Comparison of ENCODE assay signal across 15 cellular contexts in genomic region chr16:57416084-57416483, GRCh38. TPM values are rescaled to one million over a fixed set of nuclear protein-coding genes. Genes with fewer than 3 reads are reported as not detected.
DNase-seq lines count a peak whose midpoint lies in the region; ATAC-seq and TF ChIP-seq lines count a peak whose summit lies in the region.
"Had no signal": no experiment of that assay in that cellular context is flagged by ENCODE, and none has a peak within 500 bp of the region (broad histone marks: within the 10 kb centered on the region; RNA-seq: fewer than 3 reads in every experiment).

No MANE protein-coding gene starts in this region.

- H3K4me1 ChIP-seq in BLaER1 (peaks cover 66% of the 10 kb centered on the region), mesendoderm (ENCODE audit: control insufficient read depth, low read depth, low read length) (peaks cover 7% of the 10 kb centered on the region)

- H3K36me3 Mint-ChIP-seq in activated T-helper 1 cell treated with anti-CD3 and anti-CD28 coated beads, Interleukin-12 subunit alpha, Interleukin-12 subunit beta, Interleukin-2, Interleukin-4 antibody, amounts not matched to agents 30 ng/mL and 10 ng/mL and 1 ng/mL, durations not matched to agents 14 hours and 24 hours and 36 hours (ENCODE audit: low read depth), result no peaks in the 10 kb centered on the region
- H3K36me3 Mint-ChIP-seq: activated naive CD8-positive, alpha-beta T cell had no signal

- H3K27me3 Mint-ChIP-seq in activated T-helper 1 cell treated with anti-CD3 and anti-CD28 coated beads, Interleukin-12 subunit alpha, Interleukin-12 subunit beta, Interleukin-2, Interleukin-4 antibody, amounts not matched to agents 30 ng/mL and 10 ng/mL and 1 ng/mL, durations not matched to agents 14 hours and 24 hours and 36 hours (ENCODE audit: insufficient read depth), result peaks cover 2% of the 10 kb centered on the region
- H3K27me3 Mint-ChIP-seq: activated naive CD8-positive, alpha-beta T cell had no signal

- DNase-seq in WERI-Rb-1 (no peak), mesendoderm (no peak), NCI-H2029 (lab: John Stamatoyannopoulos, UW) (no peak)
- no peak for DNase-seq in activated T-helper 1 cell treated with anti-CD3 and anti-CD28 coated beads, Interleukin-12 subunit alpha, Interleukin-12 subunit beta, Interleukin-2, Interleukin-4 antibody, amounts not matched to agents 30 ng/mL and 10 ng/mL and 1 ng/mL, durations not matched to agents 14 hours and 24 hours and 36 hours (ENCODE audit: low spot score)
- DNase-seq: DMS 273 treated with DMSO at 0.1 percent for 48 hours, NCI-H1930, NCI-H526, small intestine had no signal

- H3K56ac ChIP-seq in mesendoderm (ENCODE audit: low read length), result peak overlapping the region; percentile 79

- no peak overlapping the region for H3K23ac ChIP-seq in mesendoderm (ENCODE audit: low read length)

- H3K79me1 ChIP-seq in mesendoderm (ENCODE audit: low read length), result no peaks in the 10 kb centered on the region

- H3K4me1 Mint-ChIP-seq in activated T-helper 1 cell treated with anti-CD3 and anti-CD28 coated beads, Interleukin-12 subunit alpha, Interleukin-12 subunit beta, Interleukin-2, Interleukin-4 antibody, amounts not matched to agents 30 ng/mL and 10 ng/mL and 1 ng/mL, durations not matched to agents 14 hours and 24 hours and 36 hours (ENCODE audit: low read depth), result peaks cover 19% of the 10 kb centered on the region

- no peaks in the 10 kb centered on the region for H3K79me2 ChIP-seq in mesendoderm (ENCODE audit: control insufficient read depth, insufficient read depth, low read length)

- no peak overlapping the region for H4K8ac ChIP-seq in mesendoderm (ENCODE audit: low read depth, low read length)

- H3K4ac ChIP-seq in mesendoderm (ENCODE audit: low read depth, low read length), result peak overlapping the region; percentile 4

- WGBS in mesendoderm (ENCODE audit: extremely low coverage, insufficient coverage, low lambda C conversion rate), result no CpG with 5 or more reads among the region's 16 CpGs

- H3K27ac Mint-ChIP-seq in activated T-helper 1 cell treated with anti-CD3 and anti-CD28 coated beads, Interleukin-12 subunit alpha, Interleukin-12 subunit beta, Interleukin-2, Interleukin-4 antibody, amounts not matched to agents 30 ng/mL and 10 ng/mL and 1 ng/mL, durations not matched to agents 14 hours and 24 hours and 36 hours, result no peak overlapping the region

- H3K9me3 Mint-ChIP-seq in activated T-helper 1 cell treated with anti-CD3 and anti-CD28 coated beads, Interleukin-12 subunit alpha, Interleukin-12 subunit beta, Interleukin-2, Interleukin-4 antibody, amounts not matched to agents 30 ng/mL and 10 ng/mL and 1 ng/mL, durations not matched to agents 14 hours and 24 hours and 36 hours, result no peaks in the 10 kb centered on the region

- H3K4me3 ChIP-seq in BLaER1 (no peak overlapping the region), WERI-Rb-1 (ENCODE audit: low read depth, low read length) (no peak overlapping the region), mesendoderm (ENCODE audit: low read length) (no peak overlapping the region)

- no peak overlapping the region for H3K4me3 Mint-ChIP-seq in activated T-helper 1 cell treated with anti-CD3 and anti-CD28 coated beads, Interleukin-12 subunit alpha, Interleukin-12 subunit beta, Interleukin-2, Interleukin-4 antibody, amounts not matched to agents 30 ng/mL and 10 ng/mL and 1 ng/mL, durations not matched to agents 14 hours and 24 hours and 36 hours

- H2BK5ac ChIP-seq in mesendoderm (ENCODE audit: low read length), result no peak overlapping the region

- H4K20me1 ChIP-seq in BLaER1, result no peaks in the 10 kb centered on the region

- no peak overlapping the region for H2BK120ac ChIP-seq in mesendoderm (ENCODE audit: low read depth, low read length)

- no peak for TF ChIP-seq CTCF in WERI-Rb-1 (IDR thresholded peaks at IDR 0.05; ENCODE audit: low read depth, low read length)

- H4K5ac ChIP-seq in mesendoderm (ENCODE audit: low read length), result no peak overlapping the region

- H2AK5ac ChIP-seq in mesendoderm (ENCODE audit: low read length), result no peak overlapping the region

- intact Hi-C loops in activated T-helper 1 cell treated with anti-CD3 and anti-CD28 coated beads, Interleukin-12 subunit alpha, Interleukin-12 subunit beta, Interleukin-2, Interleukin-4 antibody, amounts not matched to agents 30 ng/mL and 10 ng/mL and 1 ng/mL, durations not matched to agents 14 hours and 24 hours and 36 hours (cut with micrococcal nuclease), result loop anchor here (2.0 kb wide), 2 partner anchors 171 to 331 kb away; partner anchors contain the start of gene ARL2BP

- H3K4me2 ChIP-seq in BLaER1, result peak overlapping the region; percentile 83
- no peak overlapping the region for H3K4me2 ChIP-seq in mesendoderm (ENCODE audit: low read length)

- peak overlapping the region; percentile 29 for H3K18ac ChIP-seq in mesendoderm (ENCODE audit: low read length)

- H3K27me3 ChIP-seq in BLaER1 (no peaks in the 10 kb centered on the region), WERI-Rb-1 (ENCODE audit: insufficient read depth, low read depth, severe bottlenecking) (no peaks in the 10 kb centered on the region), mesendoderm (ENCODE audit: insufficient read depth, low read length, poor library complexity) (no peaks in the 10 kb centered on the region)

- peak overlapping the region; percentile 78 for H3K9ac ChIP-seq in BLaER1
- H3K9ac ChIP-seq in mesendoderm (ENCODE audit: low read length), result peak overlapping the region; percentile 74

- H3K9me3 ChIP-seq in BLaER1, result no peaks in the 10 kb centered on the region
- no peaks in the 10 kb centered on the region for H3K9me3 ChIP-seq in WERI-Rb-1 (ENCODE audit: severe bottlenecking)

- ATAC-seq in HG03097 (IDR thresholded peaks at IDR 0.05; ENCODE audit: low FRiP score, unreplicated experiment), result no peak

- H3K36me3 ChIP-seq in BLaER1 (no peaks in the 10 kb centered on the region), WERI-Rb-1 (no peaks in the 10 kb centered on the region), mesendoderm (ENCODE audit: control insufficient read depth, insufficient read depth, low read length) (no peaks in the 10 kb centered on the region)

- no peak overlapping the region for H2BK15ac ChIP-seq in mesendoderm (replicated peaks; ENCODE audit: low read depth)

- H3K27ac ChIP-seq in BLaER1 (peak overlapping the region; percentile 90), WERI-Rb-1 (peak overlapping the region; percentile 76; the same call in 1 of the 2 replicates), mesendoderm (ENCODE audit: low read depth, low read length) (no peak overlapping the region)

RNA-seq across cellular contexts. Expression of gene CCL17, which starts 11.5 kb away (rescaled TPM):
- polyA plus RNA-seq in mesendoderm (2013, experiment 1 of 2), result not detected
- polyA plus RNA-seq in mesendoderm (2013, experiment 2 of 2), result not detected
- total RNA-seq in activated T-helper 1 cell treated with anti-CD3 and anti-CD28 coated beads, Interleukin-12 subunit alpha, Interleukin-12 subunit beta, Interleukin-2, Interleukin-4 antibody, amounts not matched to agents 30 ng/mL and 10 ng/mL and 1 ng/mL, durations not matched to agents 14 hours and 24 hours and 36 hours, result 1.3 and 1.6 TPM in 2 replicates
- total RNA-seq: bronchial epithelial cell, M059J, mesenteric fat pad, osteoblast had no signal

RNA-seq across cellular contexts. Expression of gene CIAPIN1, which starts 31.1 kb away (rescaled TPM):
- 46.3 TPM for polyA plus RNA-seq in mesendoderm (2013, experiment 1 of 2)
- 50.2 TPM for polyA plus RNA-seq in mesendoderm (2013, experiment 2 of 2)
- 98.0 and 98.4 TPM in 2 replicates for total RNA-seq in activated T-helper 1 cell treated with anti-CD3 and anti-CD28 coated beads, Interleukin-12 subunit alpha, Interleukin-12 subunit beta, Interleukin-2, Interleukin-4 antibody, amounts not matched to agents 30 ng/mL and 10 ng/mL and 1 ng/mL, durations not matched to agents 14 hours and 24 hours and 36 hours

RNA-seq across cellular contexts. Expression of gene COQ9, which starts 31.2 kb away (rescaled TPM):
- polyA plus RNA-seq in mesendoderm (2013, experiment 1 of 2), result 19.8 TPM
- polyA plus RNA-seq in mesendoderm (2013, experiment 2 of 2), result 19.2 TPM
- total RNA-seq in activated T-helper 1 cell treated with anti-CD3 and anti-CD28 coated beads, Interleukin-12 subunit alpha, Interleukin-12 subunit beta, Interleukin-2, Interleukin-4 antibody, amounts not matched to agents 30 ng/mL and 10 ng/mL and 1 ng/mL, durations not matched to agents 14 hours and 24 hours and 36 hours, result 51.2 and 51.6 TPM in 2 replicates

RNA-seq across cellular contexts. Expression of gene CX3CL1, which starts 43.8 kb away (rescaled TPM):
- polyA plus RNA-seq in mesendoderm (2013, experiment 1 of 2), result 0.80 TPM
- 0.69 TPM for polyA plus RNA-seq in mesendoderm (2013, experiment 2 of 2)
- not detected in 2 replicates for total RNA-seq in activated T-helper 1 cell treated with anti-CD3 and anti-CD28 coated beads, Interleukin-12 subunit alpha, Interleukin-12 subunit beta, Interleukin-2, Interleukin-4 antibody, amounts not matched to agents 30 ng/mL and 10 ng/mL and 1 ng/mL, durations not matched to agents 14 hours and 24 hours and 36 hours
- total RNA-seq: bronchial epithelial cell, osteoblast had no signal

RNA-seq across cellular contexts. Expression of gene POLR2C, which starts 46.4 kb away (rescaled TPM):
- polyA plus RNA-seq in mesendoderm (2013, experiment 1 of 2), result 60.5 TPM
- polyA plus RNA-seq in mesendoderm (2013, experiment 2 of 2), result 59.0 TPM
- 89.2 and 90.9 TPM in 2 replicates for total RNA-seq in activated T-helper 1 cell treated with anti-CD3 and anti-CD28 coated beads, Interleukin-12 subunit alpha, Interleukin-12 subunit beta, Interleukin-2, Interleukin-4 antibody, amounts not matched to agents 30 ng/mL and 10 ng/mL and 1 ng/mL, durations not matched to agents 14 hours and 24 hours and 36 hours
